ENCODE assay signal across 14 cellular contexts in the genomic region with DNA sequence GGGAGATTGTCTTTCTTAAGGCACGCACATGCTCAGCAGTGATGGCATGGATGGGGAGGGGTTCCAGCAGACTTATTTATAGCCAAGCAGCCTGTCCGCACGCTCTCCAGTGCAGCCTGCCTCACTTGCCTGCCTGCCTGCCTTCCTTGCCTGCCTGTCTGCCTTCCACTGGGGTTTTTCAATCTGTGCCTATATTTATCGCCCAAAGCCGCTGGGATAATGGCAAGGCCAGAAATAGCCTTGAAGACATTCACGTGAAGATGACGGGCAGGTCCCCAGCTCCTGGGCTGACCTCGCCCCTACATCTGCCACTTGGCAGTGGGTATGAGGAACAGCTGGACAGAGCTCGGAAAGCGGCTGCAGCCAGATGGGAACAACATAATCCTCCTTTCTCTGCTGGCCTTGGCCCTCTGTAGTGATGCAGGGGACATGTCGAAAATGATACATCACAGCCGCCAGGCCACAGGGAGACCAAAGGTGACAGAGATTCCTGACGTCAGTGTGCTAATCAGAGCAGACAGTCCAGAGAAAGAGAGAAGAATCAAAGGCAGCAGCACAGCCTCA. TPM values are rescaled to one million over a fixed set of nuclear protein-coding genes. Genes with fewer than 3 reads are reported as not detected.
DNase-seq lines count a peak whose midpoint lies in the region; ATAC-seq, FAIRE-seq and TF ChIP-seq lines count a peak whose summit lies in the region.
"Had no signal": no experiment of that assay in that cellular context is flagged by ENCODE, and none has a peak within 500 bp of the region (broad histone marks: within the 10 kb centered on the region; RNA-seq: fewer than 3 reads in every experiment).

No MANE protein-coding gene starts in this region.

- no peaks in the 10 kb centered on the region for H3K9me3 Mint-ChIP-seq in activated CD4-positive, alpha-beta T cell treated with anti-CD3 and anti-CD28 coated beads, Interleukin-2, amount 10 ng/mL, durations not matched to agents 24 days and 14 days
- H3K9me3 Mint-ChIP-seq: activated B cell treated with CpG ODN at 0.5 μM for 24 hours had no signal

- no peaks in the 10 kb centered on the region for H3K79me2 ChIP-seq in K562 (ENCODE audit: control insufficient read depth, insufficient read depth, low read length)

- in situ Hi-C loops in G401 (cut with HindIII; ENCODE audit: low sequenced_read_pairs) (no loop called here), K562 (cut with MboI) (no loop called here), GM13977 (cut with MboI; ENCODE audit: low pct_unique_long_range_greater_than_20kb, low sequenced_read_pairs, unreplicated experiment) (no loop called here)

- FAIRE-seq in K562 (lab: Jason Lieb, UNC), result no peak
- FAIRE-seq: pancreas had no signal

- 63% methylated on average over 13 of the region's 13 CpGs for WGBS in K562 (ENCODE audit: insufficient coverage, low coverage, missing lambda C conversion rate)

- no peak for TF ChIP-seq RAD21 in K562 (CRISPR knock-in tag; conservative IDR thresholded peaks at IDR 0.05 in 1 of 2, IDR thresholded peaks at IDR 0.05 in 1 of 2)

- DNase-seq in G401 (ENCODE audit: low spot score) (peak; percentile 87), K562 (ENCODE audit: extremely low read depth in 1 of 4, low spot score in 3 of 4) (no peak), left cardiac atrium (peak; percentile 63), GM13977 (ENCODE audit: low spot score) (no peak), NCI-H2196 treated with DMSO at 0.1 percent for 48 hours (lab: John Stamatoyannopoulos, UW; ENCODE audit: unreplicated experiment) (no peak), AG08396 (ENCODE audit: low spot score) (no peak)
- no peak for DNase-seq in activated CD4-positive, alpha-beta T cell treated with anti-CD3 and anti-CD28 coated beads, Interleukin-2, amount 10 ng/mL, durations not matched to agents 24 days and 14 days
- DNase-seq: activated B cell treated with CpG ODN at 0.5 μM for 24 hours; NCI-H345; pancreas; stimulated activated CD4-positive, alpha-beta T cell treated with anti-CD3 and anti-CD28 coated beads, Interleukin-4, amount 100 ng/mL, for 4 hours had no signal

- no TSS peak for BruUV-seq in K562 (replicated peaks; lab: Mats Ljungman, UMichigan)

- peaks cover 7% of the 10 kb centered on the region for H3K4me1 Mint-ChIP-seq in activated CD4-positive, alpha-beta T cell treated with anti-CD3 and anti-CD28 coated beads, Interleukin-2, amount 10 ng/mL, durations not matched to agents 24 days and 14 days

- TF ChIP-seq CTCF in K562 (IDR thresholded peaks at IDR 0.05 in 2 of 3, conservative IDR thresholded peaks at IDR 0.05 in 1 of 3; ENCODE audit: insufficient read depth in 2 of 3, low read depth in 1 of 3, low read length in 3 of 3) (no peak), GM13977 (IDR thresholded peaks at IDR 0.05; ENCODE audit: extremely low read depth, insufficient read depth, missing control alignments) (no peak)

- TF ChIP-seq POLR2A in K562 (conservative IDR thresholded peaks at IDR 0.05), result no peak

- H2AFZ ChIP-seq in K562 (ENCODE audit: low read depth, low read length), result no peak overlapping the region

- H3K27ac Mint-ChIP-seq in activated CD4-positive, alpha-beta T cell treated with anti-CD3 and anti-CD28 coated beads, Interleukin-2, amount 10 ng/mL, durations not matched to agents 24 days and 14 days, result no peak overlapping the region
- H3K27ac Mint-ChIP-seq: activated B cell treated with CpG ODN at 0.5 μM for 24 hours had no signal

- no peaks in the 10 kb centered on the region for H3K9me3 ChIP-seq in K562 (replicated peaks; ENCODE audit: control insufficient read depth, insufficient read depth, low read depth, low read length)
- H3K9me3 ChIP-seq: pancreas, SJSA1 had no signal

- no peak overlapping the region for H3K4me3 ChIP-seq in K562
- H3K4me3 ChIP-seq in rectal smooth muscle tissue (ENCODE audit: low read length), result no peak overlapping the region
- H3K4me3 ChIP-seq: pancreas, SJSA1 had no signal

- peaks cover 18 to 20% of the 10 kb centered on the region in 2 experiments for H3K4me1 ChIP-seq in K562 (replicated peaks in 1 of 2; ENCODE audit: control insufficient read depth in 2 of 2, insufficient read depth in 2 of 2, low read length in 2 of 2)
- H3K4me1 ChIP-seq in rectal smooth muscle tissue (ENCODE audit: control insufficient read depth, insufficient read depth, low read length), result peaks cover 30% of the 10 kb centered on the region

- H3K4me2 ChIP-seq in K562 (ENCODE audit: insufficient read depth, low read length), result no peak overlapping the region

- H3K9me1 ChIP-seq in K562 (ENCODE audit: control insufficient read depth, insufficient read depth, low read length), result no peaks in the 10 kb centered on the region

- H3K36me3 ChIP-seq in K562 (ENCODE audit: control insufficient read depth, insufficient read depth, low read length), result no peaks in the 10 kb centered on the region
- H3K36me3 ChIP-seq in rectal smooth muscle tissue (ENCODE audit: control insufficient read depth, insufficient read depth, low read length), result no peaks in the 10 kb centered on the region
- H3K36me3 ChIP-seq: pancreas, SJSA1 had no signal

- intact Hi-C loops in K562 (cut with micrococcal nuclease), result no loop called here
- intact Hi-C loops in left cardiac atrium (cut with DNase I), result loop anchor here in 1 of 2 donors (5.0 kb wide), 2 partner anchors 35 to 50 kb away; no protein-coding TSS in a partner anchor
- intact Hi-C loops in activated CD4-positive, alpha-beta T cell treated with anti-CD3 and anti-CD28 coated beads, Interleukin-2, amount 10 ng/mL, durations not matched to agents 24 days and 14 days (cut with micrococcal nuclease), result no loop called here

- H3K27ac ChIP-seq in K562 (ENCODE audit: extremely low read depth, low read depth, low read length) (no peak overlapping the region), rectal smooth muscle tissue (ENCODE audit: low read depth, low read length) (peak overlapping the region; percentile 53)
- H3K27ac ChIP-seq: epithelial cell of prostate, pancreas, SJSA1 had no signal

- no peak for TF ChIP-seq EP300 in K562 (IDR thresholded peaks at IDR 0.05; ENCODE audit: low read length)

- H3K27me3 ChIP-seq in K562 (ENCODE audit: control insufficient read depth in 2 of 2, insufficient read depth in 2 of 2, low read length in 2 of 2) (no peaks in the 10 kb centered on the region), rectal smooth muscle tissue (ENCODE audit: control insufficient read depth, insufficient read depth, low read length) (no peaks in the 10 kb centered on the region)
- H3K27me3 ChIP-seq: pancreas, SJSA1 had no signal

- no peaks in the 10 kb centered on the region for H3K27me3 Mint-ChIP-seq in activated CD4-positive, alpha-beta T cell treated with anti-CD3 and anti-CD28 coated beads, Interleukin-2, amount 10 ng/mL, durations not matched to agents 24 days and 14 days
- H3K27me3 Mint-ChIP-seq: activated B cell treated with CpG ODN at 0.5 μM for 24 hours had no signal

- peaks cover 2% of the 10 kb centered on the region for H3K36me3 Mint-ChIP-seq in activated CD4-positive, alpha-beta T cell treated with anti-CD3 and anti-CD28 coated beads, Interleukin-2, amount 10 ng/mL, durations not matched to agents 24 days and 14 days (ENCODE audit: low read depth)

- H3K4me3 Mint-ChIP-seq in activated CD4-positive, alpha-beta T cell treated with anti-CD3 and anti-CD28 coated beads, Interleukin-2, amount 10 ng/mL, durations not matched to agents 24 days and 14 days, result no peak overlapping the region
- H3K4me3 Mint-ChIP-seq: activated B cell treated with CpG ODN at 0.5 μM for 24 hours had no signal

- H4K20me1 ChIP-seq in K562 (replicated peaks; ENCODE audit: control insufficient read depth, insufficient read depth, low read length), result no peaks in the 10 kb centered on the region

- POLR2A ChIA-PET in K562 (lab: Yijun Ruan, JAX), result interaction anchor here (0.6 kb wide), 1 partner anchor 533 kb away, joined by 5 read pairs; no protein-coding TSS in a partner anchor

- ATAC-seq in K562, result no peak
- ATAC-seq in left cardiac atrium, result peak; percentile 74 to 76

- CTCF ChIA-PET in K562 (lab: Yijun Ruan, JAX; ENCODE audit: low intra/inter-chr PET ratio), result no interaction called here

- no peak overlapping the region for H3K9ac ChIP-seq in K562 (ENCODE audit: insufficient read depth in 1 of 2, low read depth in 2 of 2, low read length in 2 of 2)
- no peak overlapping the region for H3K9ac ChIP-seq in rectal smooth muscle tissue (ENCODE audit: low read length)

TF ChIP-seq in K562, 482 proteins besides CTCF, POLR2A, EP300 and RAD21 (continues in another document):
- TF ChIP-seq CREM (IDR thresholded peaks at IDR 0.05; ENCODE audit: low read depth) (peak; percentile 51), CBX5 (IDR thresholded peaks at IDR 0.05; ENCODE audit: borderline replicate concordance, low read depth) (no peak)

RNA-seq across cellular contexts. Expression of a gene that starts 53.3 kb away (rescaled TPM):
- 0.06 and 1.9 TPM in 2 replicates for total RNA-seq in G401 (2014; rRNA removed; shearing (Covaris generic))
- 47.2 and 96.1 TPM in 2 replicates for total RNA-seq in K562 (2011; cell fraction: chromatin; rRNA removed; ENCODE audit: low replicate concordance)
- total RNA-seq in K562 (2011; cell fraction: nucleolus; rRNA removed), result 35.9 and 38.0 TPM in 2 replicates
- total RNA-seq in K562 (2011; cell fraction: nucleoplasm; rRNA removed), result 28.2 and 28.5 TPM in 2 replicates
- total RNA-seq in K562 (2014; rRNA removed) (2.6 and 3.2 TPM in 2 replicates), K562 (2014; rRNA removed; fragmentation: Illumina TruSeq; extraction: Trizol) (1.8 and 2.9 TPM in 2 replicates), K562 (2015; rRNA removed; fragmentation: Illumina TruSeq; extraction: Trizol) (1.3 and 1.4 TPM in 2 replicates), K562 (2021) (10.4 and 10.8 TPM in 2 replicates), left cardiac atrium (10 to 100 TPM; 13.1 to 22.2 TPM)
- polyA plus RNA-seq in K562 (2011; rRNA removed) (3.6 and 3.8 TPM in 2 replicates), K562 (2014; fragmentation: Illumina TruSeq; extraction: Trizol) (4.0 and 5.0 TPM in 2 replicates), K562 (2014; fragmentation: Nextera tagmentation; extraction: Ambion mirVana) (under 1 TPM; 0.03 to 0.14 TPM), K562 (2014; rRNA removed) (5.1 TPM in 2 replicates)
- 1.7 and 2.8 TPM in 2 replicates for polyA plus RNA-seq in K562 (2011; cell fraction: cytosol; rRNA removed)
- polyA plus RNA-seq in K562 (2011; cell fraction: nucleus; rRNA removed), result 17.3 and 27.0 TPM in 2 replicates
- 4.0 and 6.1 TPM in 2 replicates for polyA plus RNA-seq in K562 (2012)
- 3.7 and 5.9 TPM in 2 replicates for polyA minus RNA-seq in K562 (2011; rRNA and poly(A)+ RNA removed)
- 2.4 and 4.4 TPM in 2 replicates for polyA minus RNA-seq in K562 (2011; cell fraction: cytosol; rRNA and poly(A)+ RNA removed)
- 11.3 and 13.1 TPM in 2 replicates for polyA minus RNA-seq in K562 (2011; cell fraction: nucleus; rRNA and poly(A)+ RNA removed)
- total RNA-seq in activated CD4-positive, alpha-beta T cell treated with anti-CD3 and anti-CD28 coated beads, Interleukin-2, amount 10 ng/mL, durations not matched to agents 24 days and 14 days, result 19.0 and 19.2 TPM in 2 replicates

Comparison
In these comparisons a context has a peak if more than half of its experiments do, and no peak if none do; other contexts are left out.
1. DNase-seq: peak in G401 (single experiment) and left cardiac atrium (single experiment); none in K562 (0 of 4), GM13977 (single experiment), NCI-H2196 treated with DMSO at 0.1 percent for 48 hours (single experiment), AG08396 (single experiment) and activated CD4-positive, alpha-beta T cell treated with anti-CD3 and anti-CD28 coated beads, Interleukin-2, amount 10 ng/mL, durations not matched to agents 24 days and 14 days (single experiment).